ENCODE assay signal across 8 cellular contexts in genomic region chr10:48634198-48634983, GRCh38. TPM values are rescaled to one million over a fixed set of nuclear protein-coding genes. Genes with fewer than 3 reads are reported as not detected.
DNase-seq lines count a peak whose midpoint lies in the region; ATAC-seq and TF ChIP-seq lines count a peak whose summit lies in the region.

No MANE protein-coding gene starts in this region.

- H3K4me1 ChIP-seq in DND-41 (ENCODE audit: insufficient read depth, low read length) (peaks cover 27% of the 10 kb centered on the region), right cardiac atrium (ENCODE audit: control insufficient read depth, insufficient read depth, low read length) (no peaks in the 10 kb centered on the region), tibial artery (peaks cover 0 to 24% (median 18%) of the 10 kb centered on the region in 4 donors)

- no peak overlapping the region for H3K4me3 ChIP-seq in DND-41 (ENCODE audit: low read depth in 1 of 2, low read length in 2 of 2)
- no peak overlapping the region for H3K4me3 ChIP-seq in right cardiac atrium (ENCODE audit: low read length)
- H3K4me3 ChIP-seq in tibial artery: no peak overlapping the region

- no peaks in the 10 kb centered on the region for H3K36me3 ChIP-seq in DND-41 (ENCODE audit: insufficient read depth, low read length)
- H3K36me3 ChIP-seq in tibial artery: no peaks in the 10 kb centered on the region

- intact Hi-C loops in right cardiac atrium (cut with DNase I): no loop called here
- intact Hi-C loops in tibial artery (cut with DNase I; ENCODE audit: low total_unique reads): no loop called here

- peak overlapping the region; percentile 9; the same call in 1 of the 2 replicates for H3K4me2 ChIP-seq in DND-41 (ENCODE audit: insufficient read depth, low read length)

- WGBS in right cardiac atrium: 57% methylated on average over 5 of the region's 5 CpGs

- ATAC-seq in DND-41 (ENCODE audit: insufficient read depth, low read depth): peak; percentile 98
- ATAC-seq in GM21367 (IDR thresholded peaks at IDR 0.05; ENCODE audit: unreplicated experiment): peak; percentile 88
- ATAC-seq in HG03558 (IDR thresholded peaks at IDR 0.05; ENCODE audit: extremely low read depth, unreplicated experiment): peak; percentile 81
- ATAC-seq in right cardiac atrium: peak; percentile 91

- no peak overlapping the region for H2AFZ ChIP-seq in DND-41 (ENCODE audit: low read depth, low read length)

- H3K79me2 ChIP-seq in DND-41 (ENCODE audit: insufficient read depth, low read length): no peaks in the 10 kb centered on the region

- 0 out of 2 replicates have a peak overlapping the region, but pooled peaks have one; percentile 6 for H3K27ac ChIP-seq in DND-41 (ENCODE audit: low read length)
- H3K27ac ChIP-seq in right cardiac atrium (ENCODE audit: low read length): no peak overlapping the region
- peak overlapping the region; percentile 57 to 62 for H3K27ac ChIP-seq in tibial artery

- TF ChIP-seq CTCF in DND-41 (IDR thresholded peaks at IDR 0.05; ENCODE audit: borderline replicate concordance, extremely low read depth, low read length, poor library complexity, severe bottlenecking): no peak
- no peak for TF ChIP-seq CTCF in tibial artery (IDR thresholded peaks at IDR 0.05)
- no peak for TF ChIP-seq CTCF in GM10266 (IDR thresholded peaks at IDR 0.05; ENCODE audit: control insufficient read depth, insufficient read depth, low read depth, missing control alignments)

- no peaks in the 10 kb centered on the region for H3K9me3 ChIP-seq in DND-41 (ENCODE audit: insufficient read depth, low read length, severe bottlenecking)
- H3K9me3 ChIP-seq in right cardiac atrium (ENCODE audit: control insufficient read depth, low read length): no peaks in the 10 kb centered on the region
- no peaks in the 10 kb centered on the region for H3K9me3 ChIP-seq in tibial artery

- no peak overlapping the region for H3K9ac ChIP-seq in DND-41 (ENCODE audit: low read depth, low read length)

- DNase-seq in DND-41 (peak; percentile 87), right cardiac atrium (peak; percentile 55 to 84 (median 84)), tibial artery (peak; percentile 78 to 86), GM10266 (ENCODE audit: extremely low spot score) (no peak), mesenteric fat pad (ENCODE audit: low spot score) (no peak)
- peak; percentile 29 for DNase-seq in activated T-cell treated with anti-CD3 and anti-CD28 coated beads, Interleukin-2, amount 50 U/mL, for 1 hour

- no peaks in the 10 kb centered on the region for H4K20me1 ChIP-seq in DND-41 (ENCODE audit: insufficient read depth, low read length)

- H3K27me3 ChIP-seq in DND-41 (ENCODE audit: insufficient read depth, low read length, poor library complexity) (peaks cover 4% of the 10 kb centered on the region), right cardiac atrium (ENCODE audit: control insufficient read depth, insufficient read depth) (no peaks in the 10 kb centered on the region), tibial artery (no peaks in the 10 kb centered on the region)

RNA-seq across cellular contexts. Expression of gene ARHGAP22, which starts 29.5 kb away (rescaled TPM):
- total RNA-seq in right cardiac atrium (1 to 10 TPM; 3.1 to 6.5 (median 5.6) TPM), mesenteric fat pad (8.8 TPM)
- 1.4 TPM for polyA plus RNA-seq in right cardiac atrium

RNA-seq across cellular contexts. Expression of gene WDFY4, which starts 50.3 kb away (rescaled TPM):
- total RNA-seq in right cardiac atrium (1 to 10 TPM; 1.4 to 4.4 (median 2.6) TPM), mesenteric fat pad (10.1 TPM)
- polyA plus RNA-seq in right cardiac atrium: 0.57 TPM

Comparison
In these comparisons a context has a peak if more than half of its experiments do, and no peak if none do; other contexts are left out.
1. DNase-seq: peak in DND-41 (single experiment), activated T-cell treated with anti-CD3 and anti-CD28 coated beads, Interleukin-2, amount 50 U/mL, for 1 hour (single experiment), right cardiac atrium (3 of 3) and tibial artery (2 of 2); none in GM10266 (single experiment) and mesenteric fat pad (single experiment).
2. Peak in every context shown above with its lines, with median percentiles within 50 percentile points of each other: ATAC-seq.